ENCODE assay signal across 10 cellular contexts in genomic region chr3:197352382-197352781, GRCh38. TPM values are rescaled to one million over a fixed set of nuclear protein-coding genes. Genes with fewer than 3 reads are reported as not detected.
DNase-seq lines count a peak whose midpoint lies in the region; ATAC-seq and TF ChIP-seq lines count a peak whose summit lies in the region.
"Had no signal": no experiment of that assay in that cellular context is flagged by ENCODE, and none has a peak within 500 bp of the region (broad histone marks: within the 10 kb centered on the region; RNA-seq: fewer than 3 reads in every experiment).

No MANE protein-coding gene starts in this region.

- TF ChIP-seq POLR2A in testis (IDR thresholded peaks at IDR 0.05) = no peak

- H3K27me3 ChIP-seq in testis = no peaks in the 10 kb centered on the region

- peaks cover 14% of the 10 kb centered on the region for H3K4me1 ChIP-seq in testis

- intact Hi-C loops in testis (cut with DNase I; ENCODE audit: low total_unique reads) = no loop called here
- intact Hi-C loops in sciatic nerve (cut with DNase I) = no loop called here

- ATAC-seq in sciatic nerve (no peak), HG03175 (IDR thresholded peaks at IDR 0.05; ENCODE audit: unreplicated experiment) (no peak)
- ATAC-seq: stimulated activated effector memory CD8-positive, alpha-beta T cell treated with anti-CD3 and anti-CD28 coated beads, Interleukin-12 subunit alpha, Interleukin-12 subunit beta, amount 100 ng/mL, for 72 hours had no signal

- no peak for TF ChIP-seq CTCF in HFF-Myc (IDR thresholded peaks at IDR 0.05; ENCODE audit: low read depth, low read length, missing control alignments)
- TF ChIP-seq CTCF in testis (IDR thresholded peaks at IDR 0.05) = no peak

- 40 to 51% methylated on average over 5 of the region's 5 CpGs for WGBS in testis, 2 donors

- H3K4me3 ChIP-seq in HFF-Myc (replicated peaks; ENCODE audit: low read depth, low read length) = no peak overlapping the region
- no peak overlapping the region for H3K4me3 ChIP-seq in testis

- H3K36me3 ChIP-seq in testis (ENCODE audit: low read depth, missing control alignments) = no peaks in the 10 kb centered on the region

- DNase-seq in HFF-Myc (ENCODE audit: extremely low read depth, low read depth) (peak; percentile 48), astrocyte of the hippocampus (ENCODE audit: low read depth, low spot score) (peak; percentile 93), hepatic stellate cell (ENCODE audit: low spot score) (peak; percentile 25), testis (peak; percentile 79), NCI-H146 (lab: John Stamatoyannopoulos, UW) (no peak), sciatic nerve (ENCODE audit: low spot score) (no peak), C1 segment of cervical spinal cord (lab: John Stamatoyannopoulos, UW) (no peak)
- DNase-seq: cerebellar nuclear complex had no signal

- H3K27ac ChIP-seq in testis = no peak overlapping the region

- H3K9me3 ChIP-seq in testis = no peaks in the 10 kb centered on the region

RNA-seq across cellular contexts. Expression of gene DLG1, which starts 54.0 kb away (rescaled TPM):
- 10 to 100 TPM; 99.3 to 99.4 TPM for total RNA-seq in testis
- 37.4 TPM for polyA plus RNA-seq in testis (ENCODE audit: insufficient read depth, low read depth, low replicate concordance)
- total RNA-seq in sciatic nerve = 116 TPM

Comparison
In these comparisons a context has a peak if more than half of its experiments do, and no peak if none do; other contexts are left out.
1. DNase-seq: peak in HFF-Myc (single experiment), astrocyte of the hippocampus (single experiment), hepatic stellate cell (single experiment) and testis (single experiment); none in NCI-H146 (single experiment), sciatic nerve (single experiment) and C1 segment of cervical spinal cord (0 of 14).